10 cellular contexts compared by ENCODE assay signal in the genomic region with DNA sequence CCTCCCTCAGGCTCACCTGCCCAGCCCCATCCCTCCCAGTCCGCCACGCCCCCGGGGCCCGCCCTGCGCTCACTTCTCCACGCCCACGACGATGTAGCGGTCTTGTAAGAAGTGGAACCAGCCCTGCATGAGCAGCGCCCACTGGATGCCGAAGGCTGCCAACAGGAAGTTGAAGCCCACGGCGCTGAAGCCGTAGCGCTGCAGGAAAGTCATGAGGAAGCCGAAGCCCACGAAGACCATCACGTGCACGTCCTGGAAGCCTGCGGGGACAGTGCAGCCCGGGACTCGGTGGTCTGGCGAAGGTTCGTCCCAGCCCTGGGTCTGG. TPM values are rescaled to one million over a fixed set of nuclear protein-coding genes. Genes with fewer than 3 reads are reported as not detected.
A peak's percentile ranks its signal among the peaks of the same experiment; 100 is the strongest.
DNase-seq lines count a peak whose midpoint lies in the region; ATAC-seq, FAIRE-seq and TF ChIP-seq lines count a peak whose summit lies in the region.
"Had no signal": no experiment of that assay in that cellular context is flagged by ENCODE, and none has a peak within 500 bp of the region (broad histone marks: within the 10 kb centered on the region; RNA-seq: fewer than 3 reads in every experiment).

No MANE protein-coding gene starts in this region.

- TF ChIP-seq CTCF in right lobe of liver (IDR thresholded peaks at IDR 0.05) (no peak), HepG2 (CRISPR knock-in tag; IDR thresholded peaks at IDR 0.05) (no peak)

- H3K27me3 ChIP-seq in right lobe of liver (no peaks in the 10 kb centered on the region), HepG2 (ENCODE audit: control insufficient read depth in 1 of 2, insufficient read depth in 2 of 2, low read length in 2 of 2) (peaks cover 3 to 22% of the 10 kb centered on the region in 2 experiments; a peak in 3 of 5 replicates), aorta (ENCODE audit: control insufficient read depth in 1 of 2, insufficient read depth in 2 of 2, low read length in 1 of 2) (no peaks in the 10 kb centered on the region), MG63 (no peaks in the 10 kb centered on the region)

- CTCF ChIA-PET in HepG2 (lab: Yijun Ruan, JAX; ENCODE audit: low intra/inter-chr PET ratio, low total read pairs), result no interaction called here

- no peak for TF ChIP-seq RAD21 in HepG2 (CRISPR knock-in tag; IDR thresholded peaks at IDR 0.05)

- DNase-seq in right lobe of liver (peak in 2 of 3 donors; percentile 41 to 52), HepG2 (ENCODE audit: low spot score) (no peak), activated T-cell treated with anti-CD3 and anti-CD28 coated beads for 1 hour (ENCODE audit: low read depth) (peak; percentile 16), memory B cell (ENCODE audit: low spot score in 2 of 2) (peak; percentile 45 to 50), aorta (peak; percentile 61 to 73), GDM1 (lab: John Stamatoyannopoulos, UW) (no peak), MG63 (no peak)
- DNase-seq: stimulated activated naive CD4-positive, alpha-beta T cell treated with Interleukin-2 at 50 U/mL for 16 hours; T-helper 9 cell had no signal

- peak overlapping the region; percentile 59 for H3K4me3 Mint-ChIP-seq in memory B cell

- no TSS peak for BruUV-seq in HepG2 (replicated peaks; lab: Mats Ljungman, UMichigan)

- no CpG with 5 or more reads among the region's 24 CpGs for WGBS in right lobe of liver (ENCODE audit: insufficient coverage, low coverage, low lambda C conversion rate, missing lambda C conversion rate)
- WGBS in HepG2 (ENCODE audit: low lambda C conversion rate), result 70% methylated on average over 2 of the region's 24 CpGs
- 11 to 17% methylated on average over 23 to 24 of the region's 24 CpGs for WGBS in aorta, 2 donors

- no peaks in the 10 kb centered on the region for H3K79me2 ChIP-seq in HepG2 (ENCODE audit: insufficient read depth, low read length)

- POLR2A ChIA-PET in HepG2 (lab: Yijun Ruan, JAX), result no interaction called here

- no peak overlapping the region for H2AFZ ChIP-seq in HepG2 (ENCODE audit: low read length)

- H3K4me2 ChIP-seq in HepG2 (ENCODE audit: low read depth, low read length), result no peak overlapping the region

- H3K36me3 Mint-ChIP-seq in memory B cell, result peaks cover 2% of the 10 kb centered on the region

- H3K36me3 ChIP-seq in right lobe of liver, result no peaks in the 10 kb centered on the region
- no peaks in the 10 kb centered on the region for H3K36me3 ChIP-seq in HepG2 (replicated peaks in 1 of 2; ENCODE audit: control insufficient read depth in 1 of 2, insufficient read depth in 2 of 2, low read length in 2 of 2)
- H3K36me3 ChIP-seq in aorta (ENCODE audit: control insufficient read depth in 1 of 2, insufficient read depth in 2 of 2, low read length in 1 of 2), result no peaks in the 10 kb centered on the region
- H3K36me3 ChIP-seq in MG63, result no peaks in the 10 kb centered on the region

- TF ChIP-seq POLR2A in right lobe of liver (IDR thresholded peaks at IDR 0.05) (no peak), HepG2 (IDR thresholded peaks at IDR 0.05; ENCODE audit: insufficient read depth in 1 of 2, low read depth in 2 of 2, low read length in 2 of 2) (no peak)

- intact Hi-C loops in right lobe of liver (cut with DNase I) (no loop called here), HepG2 (cut with micrococcal nuclease; ENCODE audit: unreplicated experiment) (no loop called here), aorta (cut with DNase I) (no loop called here)

- no peaks in the 10 kb centered on the region for H4K20me1 ChIP-seq in HepG2 (ENCODE audit: insufficient read depth, low read length)

- H3K4me3 ChIP-seq in right lobe of liver (no peak overlapping the region), HepG2 (replicated peaks in 1 of 3; ENCODE audit: insufficient read depth in 1 of 3, low read depth in 2 of 3, low read length in 3 of 3) (no peak overlapping the region), aorta (ENCODE audit: low read length in 2 of 2) (no peak overlapping the region), MG63 (no peak overlapping the region)

- no peaks in the 10 kb centered on the region for H3K9me3 ChIP-seq in right lobe of liver
- no peaks in the 10 kb centered on the region for H3K9me3 ChIP-seq in HepG2 (ENCODE audit: low read length)
- H3K9me3 ChIP-seq in aorta (ENCODE audit: control insufficient read depth, low read length), result no peaks in the 10 kb centered on the region
- H3K9me3 ChIP-seq in MG63, result no peaks in the 10 kb centered on the region

- no peak overlapping the region for H3K9ac ChIP-seq in HepG2 (ENCODE audit: insufficient read depth, low read depth, low read length)

- ATAC-seq in right lobe of liver (peak in 1 of 4 donors; percentile 24), HepG2 (no peak), memory B cell (ENCODE audit: low read depth) (peak; percentile 94), aorta (ENCODE audit: low FRiP score) (no peak), GM18861 (IDR thresholded peaks at IDR 0.05; ENCODE audit: unreplicated experiment) (no peak)

- no peak overlapping the region for H3K27ac ChIP-seq in right lobe of liver
- H3K27ac ChIP-seq in HepG2 (ENCODE audit: extremely low read length, insufficient read depth, low read length), result no peak overlapping the region
- H3K27ac ChIP-seq in aorta (ENCODE audit: low read depth in 1 of 2, low read length in 2 of 2), result no peak overlapping the region

- no peak for FAIRE-seq in HepG2 (lab: Jason Lieb, UNC)

- no peak for TF ChIP-seq EP300 in HepG2 (IDR thresholded peaks at IDR 0.05; ENCODE audit: low read depth in 2 of 2, low read length in 2 of 2)
- no peak for TF ChIP-seq EP300 in HepG2 (CRISPR knock-in tag; IDR thresholded peaks at IDR 0.05; ENCODE audit: borderline replicate concordance)

- peaks cover 6% of the 10 kb centered on the region for H3K4me1 Mint-ChIP-seq in memory B cell

- peaks cover 1% of the 10 kb centered on the region for H3K9me3 Mint-ChIP-seq in memory B cell

- H3K4me1 ChIP-seq in right lobe of liver, result no peaks in the 10 kb centered on the region
- no peaks in the 10 kb centered on the region for H3K4me1 ChIP-seq in HepG2 (ENCODE audit: insufficient read depth, low read length)
- H3K4me1 ChIP-seq in aorta (ENCODE audit: control insufficient read depth in 1 of 2, insufficient read depth in 2 of 2, low read length in 2 of 2), result no peaks in the 10 kb centered on the region

- in situ Hi-C loops in HepG2 (cut with HindIII; ENCODE audit: extremely low pct_ligation_motif_present, low pct_unique_long_range_greater_than_20kb), result no loop called here

- no peak overlapping the region for H3K27ac Mint-ChIP-seq in memory B cell

- peaks cover 35% of the 10 kb centered on the region for H3K27me3 Mint-ChIP-seq in memory B cell

TF ChIP-seq in HepG2, 621 proteins besides CTCF, POLR2A, EP300 and RAD21:
- TF ChIP-seq SIN3A (IDR thresholded peaks at IDR 0.05; ENCODE audit: borderline replicate concordance, low read depth, low read length) (no peak), SMAD1 (CRISPR knock-in tag; IDR thresholded peaks at IDR 0.05; ENCODE audit: borderline replicate concordance, low read depth) (no peak), BRD4 (CRISPR knock-in tag; IDR thresholded peaks at IDR 0.05) (no peak)

RNA-seq across cellular contexts. Expression of gene RHCG, which starts 9.7 kb away (rescaled TPM):
- total RNA-seq in right lobe of liver (under 1 TPM in 5 of 6 experiments, not detected in 1; 0.20 to 0.82 (median 0.37) TPM), HepG2 (2016; rRNA removed; fragmentation: Illumina TruSeq; extraction: Trizol) (not detected in 2 replicates), aorta (not detected)
- not detected in 2 replicates for total RNA-seq in HepG2 (2016; cell fraction: cytosol; rRNA removed; fragmentation: Illumina TruSeq; extraction: Trizol; ENCODE audit: low read depth)
- not detected in 2 replicates for total RNA-seq in HepG2 (2016; cell fraction: insoluble cytoplasmic fraction; rRNA removed; fragmentation: Illumina TruSeq; extraction: Trizol)
- not detected in 2 replicates for total RNA-seq in HepG2 (2016; cell fraction: membrane; rRNA removed; fragmentation: Illumina TruSeq; extraction: Trizol)
- not detected in 2 replicates for total RNA-seq in HepG2 (2016; cell fraction: nucleus; rRNA removed; fragmentation: Illumina TruSeq; extraction: Trizol)
- polyA plus RNA-seq in HepG2 (2011; rRNA removed) (not detected in 2 replicates), aorta (1 to 10 TPM; 1.0 to 2.1 TPM)
- polyA plus RNA-seq in HepG2 (2011; cell fraction: cytosol; rRNA removed), result not detected in 2 replicates
- not detected in 2 replicates for polyA plus RNA-seq in HepG2 (2011; cell fraction: nucleus; rRNA removed)
- not detected in 2 replicates for polyA plus RNA-seq in HepG2 (2012)
- not detected in 2 replicates for polyA plus RNA-seq in HepG2 (2016; cell fraction: cytosol; fragmentation: Illumina TruSeq; extraction: Trizol; ENCODE audit: low read depth)
- not detected in 2 replicates for polyA plus RNA-seq in HepG2 (2016; cell fraction: insoluble cytoplasmic fraction; fragmentation: Illumina TruSeq; extraction: Trizol; ENCODE audit: low read depth)
- not detected in 2 replicates for polyA plus RNA-seq in HepG2 (2016; cell fraction: membrane; fragmentation: Illumina TruSeq; extraction: Trizol; ENCODE audit: low read depth)
- polyA plus RNA-seq in HepG2 (2016; cell fraction: nucleus; fragmentation: Illumina TruSeq; extraction: Trizol; ENCODE audit: insufficient read depth, low read depth), result not detected in 2 replicates
- 0.33 TPM in 1 of 2 replicates, not detected in the other for polyA minus RNA-seq in HepG2 (2011; rRNA and poly(A)+ RNA removed; ENCODE audit: low replicate concordance)
- not detected in 2 replicates for polyA minus RNA-seq in HepG2 (2011; cell fraction: cytosol; rRNA and poly(A)+ RNA removed)
- not detected in 2 replicates for polyA minus RNA-seq in HepG2 (2011; cell fraction: nucleus; rRNA and poly(A)+ RNA removed)
- total RNA-seq in MG63 (2014; rRNA removed; shearing (Covaris generic); ENCODE audit: low replicate concordance), result not detected in 2 replicates

Comparison
In these comparisons a context has a peak if more than half of its experiments do, and no peak if none do; other contexts are left out.
1. DNase-seq: peak in right lobe of liver (2 of 3), activated T-cell treated with anti-CD3 and anti-CD28 coated beads for 1 hour (single experiment), memory B cell (2 of 2) and aorta (2 of 2); none in HepG2 (single experiment), GDM1 (single experiment) and MG63 (single experiment).